ENCODE assay signal across 14 cellular contexts in genomic region chr5:126488362-126489065, GRCh38.
A peak's percentile ranks its signal among the peaks of the same experiment; 100 is the strongest.
DNase-seq lines count a peak whose midpoint lies in the region; ATAC-seq and TF ChIP-seq lines count a peak whose summit lies in the region.
"Had no signal": no experiment of that assay in that cellular context is flagged by ENCODE, and none has a peak within 500 bp of the region (broad histone marks: within the 10 kb centered on the region; RNA-seq: fewer than 3 reads in every experiment).

No MANE protein-coding gene starts in this region.

- peaks cover 25 to 41% of the 10 kb centered on the region in 2 experiments for H3K4me1 Mint-ChIP-seq in H9

- POLR2A ChIA-PET in HEK293 (lab: Yijun Ruan, JAX) = no interaction called here

- H4K20me1 ChIP-seq in hepatocyte (ENCODE audit: insufficient read depth, poor library complexity, severe bottlenecking) = no peaks in the 10 kb centered on the region
- H4K20me1 ChIP-seq in H9 (ENCODE audit: control insufficient read depth, insufficient read depth, insufficient read length) = no peaks in the 10 kb centered on the region

- no peak overlapping the region for H2BK5ac ChIP-seq in H9 (ENCODE audit: insufficient read length, low read length)

- ATAC-seq in GM19397 (IDR thresholded peaks at IDR 0.05; ENCODE audit: unreplicated experiment) (no peak), GM18505 (IDR thresholded peaks at IDR 0.05; ENCODE audit: unreplicated experiment) (no peak)
- ATAC-seq: esophagus mucosa, heart left ventricle had no signal

- H2BK12ac ChIP-seq in H9 (ENCODE audit: insufficient read length, low read depth, low read length) = no peak overlapping the region

- H2AK5ac ChIP-seq in H9 (ENCODE audit: insufficient read length, low read length) = no peak overlapping the region

- H3K14ac ChIP-seq in H9 (ENCODE audit: insufficient read depth, low read length) = no peak overlapping the region

- H3K36me3 Mint-ChIP-seq in H9 (ENCODE audit: insufficient read depth in 1 of 3, low read depth in 3 of 3) = peaks cover 12 to 69% (median 53%) of the 10 kb centered on the region in 3 experiments

- H3K36me3 ChIP-seq in HEK293 (ENCODE audit: control insufficient read depth in 2 of 2, insufficient read depth in 1 of 2, low read length in 2 of 2) (peaks cover 3 to 22% of the 10 kb centered on the region in 2 experiments), Peyer's patch (peaks cover 0 to 97% (median 0%) of the 10 kb centered on the region in 3 donors), hepatocyte (replicated peaks; ENCODE audit: insufficient read depth, low read depth) (no peaks in the 10 kb centered on the region)

- CTCF ChIA-PET in HEK293 (lab: Yijun Ruan, JAX) = interaction anchor here (6.5 kb wide), 1 partner anchor 11 kb away, joined by 55 read pairs; no protein-coding TSS in a partner anchor

- WGBS in hepatocyte (ENCODE audit: low lambda C conversion rate, missing lambda C conversion rate) = 58% methylated on average over 7 of the region's 7 CpGs
- no CpG with 5 or more reads among the region's 7 CpGs for WGBS in H9 (ENCODE audit: extremely low coverage, insufficient read length, low lambda C conversion rate)

- no peak overlapping the region for H3K23ac ChIP-seq in H9 (ENCODE audit: insufficient read length, low read depth, low read length)

- H3K4me1 ChIP-seq in HEK293 (ENCODE audit: control insufficient read depth, insufficient read depth, low read length) = peaks cover 4% of the 10 kb centered on the region; the same call in 1 of the 2 replicates
- H3K4me1 ChIP-seq in Peyer's patch = no peaks in the 10 kb centered on the region
- peaks cover 13% of the 10 kb centered on the region for H3K4me1 ChIP-seq in hepatocyte (ENCODE audit: insufficient read depth)
- H3K4me1 ChIP-seq in H9 (ENCODE audit: insufficient read depth, low read length) = no peaks in the 10 kb centered on the region

- DNase-seq in Peyer's patch (no peak), hepatocyte (ENCODE audit: low spot score) (no peak), substantia nigra (lab: John Stamatoyannopoulos, UW) (no peak), H9 (no peak), DMS114 treated with DMSO at 0.1 percent for 48 hours (lab: John Stamatoyannopoulos, UW; ENCODE audit: unreplicated experiment) (no peak)
- DNase-seq: anterior cingulate cortex, heart left ventricle, NCI-H1436 treated with DMSO at 0.1 percent for 48 hours had no signal

- no peak overlapping the region for H3K27ac Mint-ChIP-seq in H9
- H3K27ac Mint-ChIP-seq: progenitor cell of endocrine pancreas had no signal

- H3K27me3 Mint-ChIP-seq in H9 (ENCODE audit: low read depth) = no peaks in the 10 kb centered on the region; the same call in 1 of the 2 replicates
- H3K27me3 Mint-ChIP-seq: progenitor cell of endocrine pancreas had no signal

- no peak overlapping the region for H3K4me2 ChIP-seq in hepatocyte
- no peak overlapping the region for H3K4me2 ChIP-seq in H9 (ENCODE audit: insufficient read depth, insufficient read length, low read length)

- H2BK120ac ChIP-seq in H9 (ENCODE audit: low read depth, low read length, poor library complexity, severe bottlenecking) = no peak overlapping the region

- H3K79me1 ChIP-seq in H9 (ENCODE audit: insufficient read depth, low read depth, low read length, poor library complexity, severe bottlenecking) = no peaks in the 10 kb centered on the region

- H4K91ac ChIP-seq in H9 (ENCODE audit: insufficient read length, low read depth, low read length) = no peak overlapping the region

- H3K9me3 Mint-ChIP-seq in H9 = no peaks in the 10 kb centered on the region

- no peaks in the 10 kb centered on the region for H3K79me2 ChIP-seq in hepatocyte
- H3K79me2 ChIP-seq in H9 (ENCODE audit: insufficient read depth, low read length) = no peaks in the 10 kb centered on the region

- no peaks in the 10 kb centered on the region for H3K9me3 ChIP-seq in HEK293 (ENCODE audit: control insufficient read depth, insufficient read depth, low read depth, low read length)
- no peaks in the 10 kb centered on the region for H3K9me3 ChIP-seq in Peyer's patch
- H3K9me3 ChIP-seq in hepatocyte (ENCODE audit: low read depth) = no peaks in the 10 kb centered on the region
- H3K9me3 ChIP-seq in H9 (ENCODE audit: control insufficient read depth, low read depth, low read length) = no peaks in the 10 kb centered on the region
- H3K9me3 ChIP-seq: heart left ventricle had no signal

- H2AFZ ChIP-seq in hepatocyte (no peak overlapping the region), H9 (ENCODE audit: low read length) (no peak overlapping the region)

- no peak overlapping the region for H4K8ac ChIP-seq in H9 (replicated peaks; ENCODE audit: insufficient read length, low read depth, low read length)

- no peak overlapping the region for H3K4ac ChIP-seq in H9 (ENCODE audit: low read depth, low read length)

- no peak overlapping the region for H3K18ac ChIP-seq in H9 (ENCODE audit: insufficient read length, low read depth, low read length)

- TF ChIP-seq CTCF in HEK293 (tag by site-specific recombination; IDR thresholded peaks at IDR 0.05) (no peak), Peyer's patch (IDR thresholded peaks at IDR 0.05) (no peak), hepatocyte (IDR thresholded peaks at IDR 0.05; ENCODE audit: poor library complexity) (no peak), H9 (conservative IDR thresholded peaks at IDR 0.05) (no peak)

- H2BK20ac ChIP-seq in H9 (ENCODE audit: low read depth, low read length, poor library complexity, severe bottlenecking) = no peak overlapping the region

- H2BK15ac ChIP-seq in H9 (ENCODE audit: low read depth, low read length) = no peak overlapping the region

- H3K56ac ChIP-seq in H9 (ENCODE audit: insufficient read length, low read depth, low read length) = no peak overlapping the region

- TF ChIP-seq POLR2A in Peyer's patch (IDR thresholded peaks at IDR 0.05) (no peak), GM18505 (IDR thresholded peaks at IDR 0.05; ENCODE audit: borderline replicate concordance, extremely low read depth, insufficient read depth, insufficient read length) (no peak)

- H4K5ac ChIP-seq in H9 (ENCODE audit: insufficient read length, low read depth, low read length) = no peak overlapping the region

- H3K4me3 Mint-ChIP-seq in H9 = no peak overlapping the region

- H3K23me2 ChIP-seq in H9 (ENCODE audit: insufficient read length, low read depth, low read length, poor library complexity, severe bottlenecking) = no peaks in the 10 kb centered on the region

- no peak overlapping the region for H3K9ac ChIP-seq in H9 (ENCODE audit: extremely low read depth, insufficient read length, low read length)

- H3K27ac ChIP-seq in HEK293 (ENCODE audit: extremely low read depth, low read depth, low read length) (no peak overlapping the region), Peyer's patch (peak overlapping the region in 3 of 4 donors; percentile 1 to 40 (median 10)), hepatocyte (peak overlapping the region; percentile 27), substantia nigra (ENCODE audit: low read depth, low read length, poor library complexity, severe bottlenecking) (peak overlapping the region; percentile 60), H9 (ENCODE audit: insufficient read length, low read depth, low read length) (no peak overlapping the region)
- H3K27ac ChIP-seq: VCaP had no signal

- H3T11ph ChIP-seq in H9 (ENCODE audit: low read length) = no peak overlapping the region

- H3K4me3 ChIP-seq in HEK293 (ENCODE audit: low read depth, low read length) (no peak overlapping the region), Peyer's patch (no peak overlapping the region), hepatocyte (no peak overlapping the region)
- H3K4me3 ChIP-seq: heart left ventricle had no signal

- H3K27me3 ChIP-seq in Peyer's patch = no peaks in the 10 kb centered on the region
- no peaks in the 10 kb centered on the region for H3K27me3 ChIP-seq in hepatocyte
- H3K27me3 ChIP-seq in H9 (ENCODE audit: insufficient read depth, low read length) = no peaks in the 10 kb centered on the region
- H3K27me3 ChIP-seq: heart left ventricle had no signal

- no peaks in the 10 kb centered on the region for H3K9me2 ChIP-seq in hepatocyte (replicated peaks; ENCODE audit: insufficient read depth)

TF ChIP-seq in HEK293, 187 proteins besides CTCF, POLR2A, EP300 and RAD21 (continues in another document):
- TF ChIP-seq ZNF423 (tag by site-specific recombination; IDR thresholded peaks at IDR 0.05) (no peak), GLI4 (tag by site-specific recombination; IDR thresholded peaks at IDR 0.05) (no peak), ZNF10 (tag by site-specific recombination; IDR thresholded peaks at IDR 0.05) (no peak), ZNF518A (tag by site-specific recombination; conservative IDR thresholded peaks at IDR 0.05; ENCODE audit: low read depth) (no peak)

Comparison
In these comparisons a context has a peak if more than half of its experiments do, and no peak if none do; other contexts are left out.
1. H3K27ac ChIP-seq: peak in Peyer's patch (3 of 4), hepatocyte (single experiment) and substantia nigra (single experiment); none in HEK293 (single experiment) and H9 (single experiment).